Comparison of ENCODE assay signal across 8 cellular contexts in genomic region chr12:2692156-2692555, GRCh38.
DNase-seq lines count a peak whose midpoint lies in the region; ATAC-seq and TF ChIP-seq lines count a peak whose summit lies in the region.

No MANE protein-coding gene starts in this region.

- H3K36me3 Mint-ChIP-seq in activated CD4-positive, alpha-beta T cell treated with anti-CD3 and anti-CD28 coated beads, Interleukin-2, amount 10 ng/mL, durations not matched to agents 7 days and 5 days (ENCODE audit: low read depth) = no peaks in the 10 kb centered on the region
- no peaks in the 10 kb centered on the region for H3K36me3 Mint-ChIP-seq in T-cell

- H3K9ac ChIP-seq in iPS-18a (ENCODE audit: low read length) = no peak overlapping the region

- H3K9me3 Mint-ChIP-seq in activated CD4-positive, alpha-beta T cell treated with anti-CD3 and anti-CD28 coated beads, Interleukin-2, amount 10 ng/mL, durations not matched to agents 7 days and 5 days = no peaks in the 10 kb centered on the region
- H3K9me3 Mint-ChIP-seq in T-cell = no peaks in the 10 kb centered on the region

- TF ChIP-seq POLR2A in testis (IDR thresholded peaks at IDR 0.05) = no peak

- intact Hi-C loops in testis (cut with DNase I; ENCODE audit: low total_unique reads) (no loop called here), sciatic nerve (cut with DNase I) (no loop called here)

- peaks cover 11% of the 10 kb centered on the region for H3K27me3 Mint-ChIP-seq in activated CD4-positive, alpha-beta T cell treated with anti-CD3 and anti-CD28 coated beads, Interleukin-2, amount 10 ng/mL, durations not matched to agents 7 days and 5 days
- peaks cover 0 to 10% of the 10 kb centered on the region in 2 donors for H3K27me3 Mint-ChIP-seq in T-cell

- peaks cover 17% of the 10 kb centered on the region for H3K27me3 ChIP-seq in iPS-18a (ENCODE audit: control insufficient read depth, insufficient read depth, low read length)
- no peaks in the 10 kb centered on the region for H3K27me3 ChIP-seq in testis

- CTCF ChIA-PET in activated CD4-positive, alpha-beta T cell treated with anti-CD3 and anti-CD28 coated beads, Interleukin-2, amount 10 ng/mL, durations not matched to agents 7 days and 5 days (lab: Charles Lee) = interaction anchor here (0.9 to 1.7 kb wide), 2 partner anchors 9 to 151 kb away, joined by 3 to 8 read pairs; no protein-coding TSS in a partner anchor
- CTCF ChIA-PET in T-cell (lab: Charles Lee) = interaction anchor here (0.5 to 1.5 kb wide), 4 partner anchors 9 to 120 kb away, joined by 3 to 4 read pairs (median 4); partner anchors contain the start of gene FKBP4 (in 1 of the 2)

- H3K4me3 ChIP-seq in iPS-18a (ENCODE audit: low read length) (peak overlapping the region; percentile 68), testis (peak overlapping the region; percentile 49 to 61)

- H3K36me3 ChIP-seq in iPS-18a (ENCODE audit: control insufficient read depth, low read depth, low read length) = no peaks in the 10 kb centered on the region
- no peaks in the 10 kb centered on the region for H3K36me3 ChIP-seq in testis (ENCODE audit: low read depth, missing control alignments)

- POLR2A ChIA-PET in activated CD4-positive, alpha-beta T cell treated with anti-CD3 and anti-CD28 coated beads, Interleukin-2, amount 10 ng/mL, durations not matched to agents 7 days and 5 days (lab: Charles Lee) = no interaction called here
- POLR2A ChIA-PET in T-cell (lab: Charles Lee) = no interaction called here

- H3K4me3 Mint-ChIP-seq in activated CD4-positive, alpha-beta T cell treated with anti-CD3 and anti-CD28 coated beads, Interleukin-2, amount 10 ng/mL, durations not matched to agents 7 days and 5 days = peak overlapping the region; percentile 80
- peak overlapping the region; percentile 90 to 100 (median 93) for H3K4me3 Mint-ChIP-seq in T-cell

- peaks cover 8% of the 10 kb centered on the region for H3K4me1 ChIP-seq in iPS-18a (ENCODE audit: control insufficient read depth, low read depth, low read length)
- H3K4me1 ChIP-seq in testis = no peaks in the 10 kb centered on the region

- H3K9me3 ChIP-seq in iPS-18a (ENCODE audit: control insufficient read depth, low read depth, low read length) (no peaks in the 10 kb centered on the region), testis (no peaks in the 10 kb centered on the region)

- H3K27ac ChIP-seq in iPS-18a (ENCODE audit: low read length) (no peak overlapping the region), testis (no peak overlapping the region)

- peak; percentile 16 to 29 (median 22) for ATAC-seq in T-cell (replicated peaks in 1 of 4)
- no peak for ATAC-seq in sciatic nerve

- peak overlapping the region; percentile 95 for H3K27ac Mint-ChIP-seq in activated CD4-positive, alpha-beta T cell treated with anti-CD3 and anti-CD28 coated beads, Interleukin-2, amount 10 ng/mL, durations not matched to agents 7 days and 5 days
- peak overlapping the region; percentile 89 to 97 for H3K27ac Mint-ChIP-seq in T-cell

- WGBS in testis, 2 donors = 63 to 67% methylated on average over 12 of the region's 12 CpGs

- no peak for TF ChIP-seq CTCF in testis (IDR thresholded peaks at IDR 0.05)

- H3K4me1 Mint-ChIP-seq in activated CD4-positive, alpha-beta T cell treated with anti-CD3 and anti-CD28 coated beads, Interleukin-2, amount 10 ng/mL, durations not matched to agents 7 days and 5 days = peaks cover 33% of the 10 kb centered on the region
- peaks cover 48 to 53% (median 49%) of the 10 kb centered on the region in 3 donors for H3K4me1 Mint-ChIP-seq in T-cell

- DNase-seq in activated CD4-positive, alpha-beta T cell treated with anti-CD3 and anti-CD28 coated beads, Interleukin-2, amount 10 ng/mL, durations not matched to agents 7 days and 5 days = peak; percentile 45
- no peak for DNase-seq in activated CD4-positive, alpha-beta T cell treated with anti-CD3 and anti-CD28 coated beads, Interleukin-2, amount 50 U/mL, for 1 hour
- no peak for DNase-seq in T-cell
- DNase-seq in testis = no peak
- no peak for DNase-seq in midbrain (lab: John Stamatoyannopoulos, UW)
- DNase-seq in sciatic nerve (ENCODE audit: low spot score) = no peak
- no peak for DNase-seq in amniotic stem cell (lab: John Stamatoyannopoulos, UW)
